ENCODE assay signal across 1 cellular context in the genomic region with DNA sequence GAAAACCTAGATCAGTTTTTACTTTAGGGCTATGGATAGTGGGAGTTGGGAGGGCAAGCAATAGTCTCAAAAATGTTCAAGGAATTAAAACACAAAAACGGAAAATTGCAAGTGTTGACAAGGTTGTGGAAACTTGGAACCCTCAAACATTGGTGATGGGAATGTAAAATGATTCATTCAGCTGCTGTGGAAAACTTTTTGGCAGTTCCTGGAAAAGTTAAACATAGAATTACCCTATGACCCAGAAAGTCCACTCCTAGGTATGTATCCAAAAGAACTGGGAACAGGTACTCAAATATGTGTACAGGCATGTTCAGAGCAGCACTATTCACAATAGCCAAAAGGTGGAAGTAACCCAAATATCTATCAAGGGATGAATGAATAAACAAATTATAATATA.
TF ChIP-seq lines count a peak whose summit lies in the region.

No MANE protein-coding gene starts in this region.

TF ChIP-seq in HepG2, 621 proteins besides CTCF, POLR2A, EP300 and RAD21:
- TF ChIP-seq NCOA5 (CRISPR knock-in tag; IDR thresholded peaks at IDR 0.05): no peak
- TF ChIP-seq ZNF563 (CRISPR knock-in tag; IDR thresholded peaks at IDR 0.05): no peak
- no peak for TF ChIP-seq MAZ (IDR thresholded peaks at IDR 0.05; ENCODE audit: borderline replicate concordance, low read depth, low read length)
- TF ChIP-seq MAZ (CRISPR knock-in tag; IDR thresholded peaks at IDR 0.05; ENCODE audit: low read depth): no peak
- no peak for TF ChIP-seq PHF20 (CRISPR knock-in tag; IDR thresholded peaks at IDR 0.05)
- TF ChIP-seq, protein P1, sequence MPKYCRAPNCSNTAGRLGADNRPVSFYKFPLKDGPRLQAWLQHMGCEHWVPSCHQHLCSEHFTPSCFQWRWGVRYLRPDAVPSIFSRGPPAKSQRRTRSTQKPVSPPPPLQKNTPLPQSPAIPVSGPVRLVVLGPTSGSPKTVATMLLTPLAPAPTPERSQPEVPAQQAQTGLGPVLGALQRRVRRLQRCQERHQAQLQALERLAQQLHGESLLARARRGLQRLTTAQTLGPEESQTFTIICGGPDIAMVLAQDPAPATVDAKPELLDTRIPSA (CRISPR knock-in tag; IDR thresholded peaks at IDR 0.05; ENCODE audit: borderline replicate concordance): no peak
- no peak for TF ChIP-seq ARNTL (CRISPR knock-in tag; IDR thresholded peaks at IDR 0.05)
- TF ChIP-seq ZNF772 (CRISPR knock-in tag; IDR thresholded peaks at IDR 0.05): no peak
- no peak for TF ChIP-seq SRSF9 (IDR thresholded peaks at IDR 0.05; ENCODE audit: borderline replicate concordance, insufficient read depth, low read depth, low read length, poor library complexity, severe bottlenecking)
- TF ChIP-seq, protein P2, sequence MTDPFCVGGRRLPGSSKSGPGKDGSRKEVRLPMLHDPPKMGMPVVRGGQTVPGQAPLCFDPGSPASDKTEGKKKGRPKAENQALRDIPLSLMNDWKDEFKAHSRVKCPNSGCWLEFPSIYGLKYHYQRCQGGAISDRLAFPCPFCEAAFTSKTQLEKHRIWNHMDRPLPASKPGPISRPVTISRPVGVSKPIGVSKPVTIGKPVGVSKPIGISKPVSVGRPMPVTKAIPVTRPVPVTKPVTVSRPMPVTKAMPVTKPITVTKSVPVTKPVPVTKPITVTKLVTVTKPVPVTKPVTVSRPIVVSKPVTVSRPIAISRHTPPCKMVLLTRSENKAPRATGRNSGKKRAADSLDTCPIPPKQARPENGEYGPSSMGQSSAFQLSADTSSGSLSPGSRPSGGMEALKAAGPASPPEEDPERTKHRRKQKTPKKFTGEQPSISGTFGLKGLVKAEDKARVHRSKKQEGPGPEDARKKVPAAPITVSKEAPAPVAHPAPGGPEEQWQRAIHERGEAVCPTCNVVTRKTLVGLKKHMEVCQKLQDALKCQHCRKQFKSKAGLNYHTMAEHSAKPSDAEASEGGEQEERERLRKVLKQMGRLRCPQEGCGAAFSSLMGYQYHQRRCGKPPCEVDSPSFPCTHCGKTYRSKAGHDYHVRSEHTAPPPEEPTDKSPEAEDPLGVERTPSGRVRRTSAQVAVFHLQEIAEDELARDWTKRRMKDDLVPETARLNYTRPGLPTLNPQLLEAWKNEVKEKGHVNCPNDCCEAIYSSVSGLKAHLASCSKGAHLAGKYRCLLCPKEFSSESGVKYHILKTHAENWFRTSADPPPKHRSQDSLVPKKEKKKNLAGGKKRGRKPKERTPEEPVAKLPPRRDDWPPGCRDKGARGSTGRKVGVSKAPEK (CRISPR knock-in tag; IDR thresholded peaks at IDR 0.05; ENCODE audit: borderline replicate concordance): 0 out of 2 replicates have a peak, but pooled peaks have one; percentile 37
- no peak for TF ChIP-seq ZNF350 (CRISPR knock-in tag; IDR thresholded peaks at IDR 0.05; ENCODE audit: borderline replicate concordance, low read depth)
- TF ChIP-seq, protein P3, sequence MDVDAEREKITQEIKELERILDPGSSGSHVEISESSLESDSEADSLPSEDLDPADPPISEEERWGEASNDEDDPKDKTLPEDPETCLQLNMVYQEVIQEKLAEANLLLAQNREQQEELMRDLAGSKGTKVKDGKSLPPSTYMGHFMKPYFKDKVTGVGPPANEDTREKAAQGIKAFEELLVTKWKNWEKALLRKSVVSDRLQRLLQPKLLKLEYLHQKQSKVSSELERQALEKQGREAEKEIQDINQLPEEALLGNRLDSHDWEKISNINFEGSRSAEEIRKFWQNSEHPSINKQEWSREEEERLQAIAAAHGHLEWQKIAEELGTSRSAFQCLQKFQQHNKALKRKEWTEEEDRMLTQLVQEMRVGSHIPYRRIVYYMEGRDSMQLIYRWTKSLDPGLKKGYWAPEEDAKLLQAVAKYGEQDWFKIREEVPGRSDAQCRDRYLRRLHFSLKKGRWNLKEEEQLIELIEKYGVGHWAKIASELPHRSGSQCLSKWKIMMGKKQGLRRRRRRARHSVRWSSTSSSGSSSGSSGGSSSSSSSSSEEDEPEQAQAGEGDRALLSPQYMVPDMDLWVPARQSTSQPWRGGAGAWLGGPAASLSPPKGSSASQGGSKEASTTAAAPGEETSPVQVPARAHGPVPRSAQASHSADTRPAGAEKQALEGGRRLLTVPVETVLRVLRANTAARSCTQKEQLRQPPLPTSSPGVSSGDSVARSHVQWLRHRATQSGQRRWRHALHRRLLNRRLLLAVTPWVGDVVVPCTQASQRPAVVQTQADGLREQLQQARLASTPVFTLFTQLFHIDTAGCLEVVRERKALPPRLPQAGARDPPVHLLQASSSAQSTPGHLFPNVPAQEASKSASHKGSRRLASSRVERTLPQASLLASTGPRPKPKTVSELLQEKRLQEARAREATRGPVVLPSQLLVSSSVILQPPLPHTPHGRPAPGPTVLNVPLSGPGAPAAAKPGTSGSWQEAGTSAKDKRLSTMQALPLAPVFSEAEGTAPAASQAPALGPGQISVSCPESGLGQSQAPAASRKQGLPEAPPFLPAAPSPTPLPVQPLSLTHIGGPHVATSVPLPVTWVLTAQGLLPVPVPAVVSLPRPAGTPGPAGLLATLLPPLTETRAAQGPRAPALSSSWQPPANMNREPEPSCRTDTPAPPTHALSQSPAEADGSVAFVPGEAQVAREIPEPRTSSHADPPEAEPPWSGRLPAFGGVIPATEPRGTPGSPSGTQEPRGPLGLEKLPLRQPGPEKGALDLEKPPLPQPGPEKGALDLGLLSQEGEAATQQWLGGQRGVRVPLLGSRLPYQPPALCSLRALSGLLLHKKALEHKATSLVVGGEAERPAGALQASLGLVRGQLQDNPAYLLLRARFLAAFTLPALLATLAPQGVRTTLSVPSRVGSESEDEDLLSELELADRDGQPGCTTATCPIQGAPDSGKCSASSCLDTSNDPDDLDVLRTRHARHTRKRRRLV (CRISPR knock-in tag; IDR thresholded peaks at IDR 0.05): 0 out of 2 replicates have a peak, but pooled peaks have one; percentile 4
- no peak for TF ChIP-seq HNF4A (CRISPR knock-in tag; IDR thresholded peaks at IDR 0.05)
- no peak for TF ChIP-seq ZNF180 (CRISPR knock-in tag; IDR thresholded peaks at IDR 0.05; ENCODE audit: borderline replicate concordance, low read depth)
- TF ChIP-seq ZNF7 (CRISPR knock-in tag; IDR thresholded peaks at IDR 0.05): peak; percentile 99
- TF ChIP-seq PPARG (CRISPR knock-in tag; conservative IDR thresholded peaks at IDR 0.05): peak; percentile 78
- peak; percentile 55; the same call in 1 of the 2 replicates for TF ChIP-seq BCL6 (CRISPR knock-in tag; IDR thresholded peaks at IDR 0.05)
- peak; percentile 28 for TF ChIP-seq TEAD3 (CRISPR knock-in tag; optimal IDR thresholded peaks at IDR 0.05; ENCODE audit: borderline replicate concordance)
- no peak for TF ChIP-seq ZNF354B (CRISPR knock-in tag; IDR thresholded peaks at IDR 0.05)
- TF ChIP-seq, protein P4, sequence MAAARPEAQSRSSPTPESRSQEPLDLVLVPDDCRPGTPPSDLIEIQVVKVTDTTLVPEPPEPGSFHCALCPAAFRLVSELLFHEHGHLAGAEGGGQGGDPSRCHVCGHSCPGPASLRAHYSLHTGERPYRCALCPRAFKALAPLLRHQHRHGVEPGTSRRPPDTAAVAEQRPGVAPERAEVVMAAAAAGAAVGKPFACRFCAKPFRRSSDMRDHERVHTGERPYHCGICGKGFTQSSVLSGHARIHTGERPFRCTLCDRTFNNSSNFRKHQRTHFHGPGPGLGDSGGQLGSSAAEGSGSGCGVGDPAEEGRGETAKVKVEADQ (CRISPR knock-in tag; IDR thresholded peaks at IDR 0.05; ENCODE audit: borderline replicate concordance): no peak
- TF ChIP-seq RBM22 (optimal IDR thresholded peaks at IDR 0.05; ENCODE audit: low read length): no peak
- no peak for TF ChIP-seq KLF13 (CRISPR knock-in tag; IDR thresholded peaks at IDR 0.05)
- TF ChIP-seq AHR (CRISPR knock-in tag; IDR thresholded peaks at IDR 0.05): no peak
- no peak for TF ChIP-seq CBX5 (CRISPR knock-in tag; IDR thresholded peaks at IDR 0.05; ENCODE audit: borderline replicate concordance)
- TF ChIP-seq, protein P5, sequence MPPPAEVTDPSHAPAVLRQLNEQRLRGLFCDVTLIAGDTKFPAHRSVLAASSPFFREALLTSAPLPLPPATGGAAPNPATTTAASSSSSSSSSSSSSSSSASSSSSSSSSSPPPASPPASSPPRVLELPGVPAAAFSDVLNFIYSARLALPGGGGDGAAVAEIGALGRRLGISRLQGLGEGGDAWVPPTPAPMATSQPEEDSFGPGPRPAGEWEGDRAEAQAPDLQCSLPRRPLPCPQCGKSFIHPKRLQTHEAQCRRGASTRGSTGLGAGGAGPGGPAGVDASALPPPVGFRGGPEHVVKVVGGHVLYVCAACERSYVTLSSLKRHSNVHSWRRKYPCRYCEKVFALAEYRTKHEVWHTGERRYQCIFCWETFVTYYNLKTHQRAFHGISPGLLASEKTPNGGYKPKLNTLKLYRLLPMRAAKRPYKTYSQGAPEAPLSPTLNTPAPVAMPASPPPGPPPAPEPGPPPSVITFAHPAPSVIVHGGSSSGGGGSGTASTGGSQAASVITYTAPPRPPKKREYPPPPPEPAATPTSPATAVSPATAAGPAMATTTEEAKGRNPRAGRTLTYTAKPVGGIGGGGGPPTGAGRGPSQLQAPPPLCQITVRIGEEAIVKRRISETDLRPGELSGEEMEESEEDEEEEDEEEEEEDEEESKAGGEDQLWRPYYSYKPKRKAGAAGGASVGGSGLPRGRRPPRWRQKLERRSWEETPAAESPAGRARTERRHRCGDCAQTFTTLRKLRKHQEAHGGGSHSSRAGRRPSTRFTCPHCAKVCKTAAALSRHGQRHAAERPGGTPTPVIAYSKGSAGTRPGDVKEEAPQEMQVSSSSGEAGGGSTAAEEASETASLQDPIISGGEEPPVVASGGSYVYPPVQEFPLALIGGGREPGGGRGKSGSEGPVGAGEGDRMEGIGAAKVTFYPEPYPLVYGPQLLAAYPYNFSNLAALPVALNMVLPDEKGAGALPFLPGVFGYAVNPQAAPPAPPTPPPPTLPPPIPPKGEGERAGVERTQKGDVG (CRISPR knock-in tag; IDR thresholded peaks at IDR 0.05; ENCODE audit: borderline replicate concordance): no peak
- no peak for TF ChIP-seq ZNF773 (CRISPR knock-in tag; IDR thresholded peaks at IDR 0.05; ENCODE audit: borderline replicate concordance)
- no peak for TF ChIP-seq ZFP41 (CRISPR knock-in tag; IDR thresholded peaks at IDR 0.05; ENCODE audit: borderline replicate concordance)
- no peak for TF ChIP-seq WIZ (CRISPR knock-in tag; IDR thresholded peaks at IDR 0.05)
